Comparison of ENCODE assay signal across 8 cellular contexts in genomic region chr12:53625946-53626701, GRCh38. TPM values are rescaled to one million over a fixed set of nuclear protein-coding genes. Genes with fewer than 3 reads are reported as not detected.
DNase-seq lines count a peak whose midpoint lies in the region; ATAC-seq and TF ChIP-seq lines count a peak whose summit lies in the region.

ATF7 (minus strand) TSS chr12:53626382; CDS start chr12:53601000, 25,382 bp downstream.

- H3K27me3 ChIP-seq in H7 (ENCODE audit: control insufficient read depth, insufficient read depth, low read length): no peaks in the 10 kb centered on the region

- H3K36me3 ChIP-seq in H7 (replicated peaks; ENCODE audit: control insufficient read depth, insufficient read depth, low read length): no peaks in the 10 kb centered on the region

- TF ChIP-seq CTCF in fibroblast of pulmonary artery (IDR thresholded peaks at IDR 0.05; ENCODE audit: low read length, missing control alignments): no peak

- DNase-seq in ELF-1 (ENCODE audit: low read depth, low spot score) (peak; percentile 100), H7 (peak; percentile 95), M059J (ENCODE audit: low read depth) (peak; percentile 95), SHP77 (lab: John Stamatoyannopoulos, UW) (peak; percentile 88 to 90), fibroblast of pulmonary artery (ENCODE audit: low read depth) (peak; percentile 99)
- DNase-seq in activated effector memory CD4-positive, alpha-beta T cell treated with Interleukin-2 at 50 U/mL for 16 hours: peak; percentile 97
- DNase-seq in natural killer cell treated with Interleukin-12 subunit alpha and Interleukin-12 subunit beta and Interleukin-15 and Interleukin-18, amount 100 ng/mL, for 72 hours (ENCODE audit: low spot score): peak; percentile 97
- peak; percentile 99 for DNase-seq in stimulated activated naive CD8-positive, alpha-beta T cell treated with anti-CD3 and anti-CD28 coated beads, Interleukin-15, Interleukin-2, amounts not matched to agents 100 U/mL and 50 U/mL, for 24 hours

- H3K36me3 Mint-ChIP-seq in natural killer cell treated with Interleukin-12 subunit alpha and Interleukin-12 subunit beta and Interleukin-15 and Interleukin-18, amount 100 ng/mL, for 72 hours: no peaks in the 10 kb centered on the region

- H3K4me3 Mint-ChIP-seq in natural killer cell treated with Interleukin-12 subunit alpha and Interleukin-12 subunit beta and Interleukin-15 and Interleukin-18, amount 100 ng/mL, for 72 hours: peak within 1 kb of the TSS; percentile 98

- peaks cover 19 to 35% of the 10 kb centered on the region in 2 donors for H3K4me1 Mint-ChIP-seq in natural killer cell treated with Interleukin-12 subunit alpha and Interleukin-12 subunit beta and Interleukin-15 and Interleukin-18, amount 100 ng/mL, for 72 hours (ENCODE audit: low read depth in 2 of 2)

- no peaks in the 10 kb centered on the region for H3K27me3 Mint-ChIP-seq in natural killer cell treated with Interleukin-12 subunit alpha and Interleukin-12 subunit beta and Interleukin-15 and Interleukin-18, amount 100 ng/mL, for 72 hours

- H3K4me3 ChIP-seq in H7 (ENCODE audit: insufficient read depth, low read depth, low read length): peak within 1 kb of the TSS; percentile 75
- peak within 1 kb of the TSS; percentile 92 for H3K4me3 ChIP-seq in fibroblast of pulmonary artery (replicated peaks; ENCODE audit: low read depth, low read length)

- ATAC-seq in natural killer cell treated with Interleukin-12 subunit alpha and Interleukin-12 subunit beta and Interleukin-15 and Interleukin-18, amount 100 ng/mL, for 72 hours: peak; percentile 98 to 99
- peak; percentile 98 for ATAC-seq in stimulated activated naive CD8-positive, alpha-beta T cell treated with anti-CD3 and anti-CD28 coated beads, Interleukin-15, Interleukin-2, amounts not matched to agents 100 U/mL and 50 U/mL, for 24 hours

- H3K27ac Mint-ChIP-seq in natural killer cell treated with Interleukin-12 subunit alpha and Interleukin-12 subunit beta and Interleukin-15 and Interleukin-18, amount 100 ng/mL, for 72 hours: peak within 1 kb of the TSS; percentile 89 to 98

- H3K9me3 Mint-ChIP-seq in natural killer cell treated with Interleukin-12 subunit alpha and Interleukin-12 subunit beta and Interleukin-15 and Interleukin-18, amount 100 ng/mL, for 72 hours: no peaks in the 10 kb centered on the region

RNA-seq across cellular contexts. Expression of gene ATF7, which starts in this region (rescaled TPM):
- total RNA-seq in H7 (2014; rRNA removed; shearing (Covaris generic)): 7.1 and 9.8 TPM in 2 replicates
- 8.0 and 11.9 TPM in 2 replicates for total RNA-seq in M059J (2014; rRNA removed; shearing (Covaris generic))
- 10 to 100 TPM; 36.4 to 39.4 TPM for total RNA-seq in natural killer cell treated with Interleukin-12 subunit alpha and Interleukin-12 subunit beta and Interleukin-15 and Interleukin-18, amount 100 ng/mL, for 72 hours

Comparison
In these comparisons a context has a peak if more than half of its experiments do, and no peak if none do; other contexts are left out.
1. Peak in every context shown above with its lines: DNase-seq, ATAC-seq and H3K4me3 ChIP-seq.